Comparison of ENCODE assay signal across 26 cellular contexts in the genomic region with DNA sequence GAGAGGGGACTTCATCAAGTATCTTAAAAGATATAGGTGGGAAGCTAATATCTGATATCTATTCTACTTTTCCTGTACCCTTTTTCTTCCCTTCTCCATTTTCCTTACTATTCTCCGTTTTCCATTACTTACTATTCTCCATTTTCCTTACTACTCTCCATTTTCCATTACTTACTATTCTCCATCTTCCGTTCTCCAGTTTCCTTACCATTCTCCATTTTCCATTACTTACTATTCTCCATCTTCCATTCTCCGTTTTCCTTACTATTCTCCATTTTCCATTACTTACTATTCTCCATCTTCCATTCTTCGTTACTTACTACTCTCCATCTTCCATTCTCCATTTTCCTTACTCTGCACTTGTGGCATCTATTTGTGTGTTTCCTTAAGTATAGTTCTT. TPM values are rescaled to one million over a fixed set of nuclear protein-coding genes. Genes with fewer than 3 reads are reported as not detected.
A peak's percentile ranks its signal among the peaks of the same experiment; 100 is the strongest.
DNase-seq lines count a peak whose midpoint lies in the region; ATAC-seq, FAIRE-seq and TF ChIP-seq lines count a peak whose summit lies in the region.
"Had no signal": no experiment of that assay in that cellular context is flagged by ENCODE, and none has a peak within 500 bp of the region (broad histone marks: within the 10 kb centered on the region; RNA-seq: fewer than 3 reads in every experiment).

No MANE protein-coding gene starts in this region.

- H3K9me3 ChIP-seq in K562 (replicated peaks; ENCODE audit: control insufficient read depth, insufficient read depth, low read depth, low read length) (no peaks in the 10 kb centered on the region), smooth muscle cell (replicated peaks; ENCODE audit: low read depth) (no peaks in the 10 kb centered on the region)
- H3K9me3 ChIP-seq: A549, Caco-2 had no signal

- FAIRE-seq in K562 (lab: Jason Lieb, UNC) = no peak
- FAIRE-seq: A549, D721Med, GM12878, GM12892, GM18507 had no signal

- intact Hi-C loops in K562 (cut with micrococcal nuclease) (no loop called here), natural killer cell (cut with micrococcal nuclease) (no loop called here)

- peaks cover 4% of the 10 kb centered on the region for H3K9me3 Mint-ChIP-seq in glutamatergic neuron (ENCODE audit: unreplicated experiment)
- no peaks in the 10 kb centered on the region for H3K9me3 Mint-ChIP-seq in natural killer cell
- H3K9me3 Mint-ChIP-seq: CD8-positive, alpha-beta T cell had no signal

- H3K4me1 ChIP-seq in K562 (replicated peaks in 1 of 2; ENCODE audit: control insufficient read depth in 2 of 2, insufficient read depth in 2 of 2, low read length in 2 of 2) (no peaks in the 10 kb centered on the region), smooth muscle cell (ENCODE audit: low read depth) (no peaks in the 10 kb centered on the region)
- H3K4me1 ChIP-seq: A549, Caco-2 had no signal

- H3K9ac ChIP-seq in K562 (ENCODE audit: insufficient read depth in 1 of 2, low read depth in 2 of 2, low read length in 2 of 2) (no peak overlapping the region), smooth muscle cell (ENCODE audit: low read depth) (no peak overlapping the region)
- H3K9ac ChIP-seq: BLaER1 treated with 17β-estradiol and CSF1 and Interleukin-3, amounts not matched to agents 10 nM and 100 nM had no signal

- POLR2A ChIA-PET in K562 (lab: Yijun Ruan, JAX) = no interaction called here

- TF ChIP-seq EP300 in K562 (IDR thresholded peaks at IDR 0.05; ENCODE audit: low read length) = no peak

- no peaks in the 10 kb centered on the region for H3F3A ChIP-seq in smooth muscle cell (ENCODE audit: low read depth)

- H3K4me3 Mint-ChIP-seq in glutamatergic neuron (ENCODE audit: unreplicated experiment) (no peak overlapping the region), natural killer cell (no peak overlapping the region)
- H3K4me3 Mint-ChIP-seq: B cell; CD4-positive, alpha-beta T cell; CD8-positive, alpha-beta T cell had no signal

- H3K4me3 ChIP-seq in K562 (no peak overlapping the region), smooth muscle cell (no peak overlapping the region)
- H3K4me3 ChIP-seq: A549; BLaER1 treated with 17β-estradiol and CSF1 and Interleukin-3, amounts not matched to agents 10 nM and 100 nM; GM12878 had no signal

- peak overlapping the region; percentile 13 for H3K27ac Mint-ChIP-seq in glutamatergic neuron (ENCODE audit: unreplicated experiment)
- H3K27ac Mint-ChIP-seq in natural killer cell = no peak overlapping the region
- H3K27ac Mint-ChIP-seq: B cell; CD4-positive, alpha-beta T cell; CD8-positive, alpha-beta T cell had no signal

- TF ChIP-seq CTCF in K562 (IDR thresholded peaks at IDR 0.05 in 2 of 3, conservative IDR thresholded peaks at IDR 0.05 in 1 of 3; ENCODE audit: insufficient read depth in 2 of 3, low read depth in 1 of 3, low read length in 3 of 3) (no peak), glutamatergic neuron (IDR thresholded peaks at IDR 0.05; ENCODE audit: partially characterized antibody, unreplicated experiment) (no peak), smooth muscle cell (IDR thresholded peaks at IDR 0.05; ENCODE audit: borderline replicate concordance, insufficient read depth, poor library complexity, severe bottlenecking) (no peak), natural killer cell (IDR thresholded peaks at IDR 0.05) (no peak)

- H3K27ac ChIP-seq in K562 (ENCODE audit: extremely low read depth, low read depth, low read length) = no peak overlapping the region
- H3K27ac ChIP-seq in smooth muscle cell (ENCODE audit: low read depth) = peak overlapping the region; percentile 33
- H3K27ac ChIP-seq: 22Rv1, A549, C4-2B had no signal

- no peak for TF ChIP-seq RAD21 in K562 (CRISPR knock-in tag; conservative IDR thresholded peaks at IDR 0.05 in 1 of 2, IDR thresholded peaks at IDR 0.05 in 1 of 2)

- BruUV-seq in K562 (replicated peaks; lab: Mats Ljungman, UMichigan) = no TSS peak

- no peaks in the 10 kb centered on the region for H3K9me1 ChIP-seq in K562 (ENCODE audit: control insufficient read depth, insufficient read depth, low read length)

- in situ Hi-C loops in K562 (cut with MboI) = no loop called here
- in situ Hi-C loops in G401 (cut with HindIII; ENCODE audit: low sequenced_read_pairs) = no loop called here

- no peak for TF ChIP-seq POLR2A in K562 (conservative IDR thresholded peaks at IDR 0.05)

- H3K36me3 ChIP-seq in K562 (ENCODE audit: control insufficient read depth, insufficient read depth, low read length) (no peaks in the 10 kb centered on the region), smooth muscle cell (ENCODE audit: low read depth) (no peaks in the 10 kb centered on the region)
- H3K36me3 ChIP-seq: BLaER1 treated with 17β-estradiol and CSF1 and Interleukin-3, amounts not matched to agents 10 nM and 100 nM had no signal

- H2AFZ ChIP-seq in K562 (ENCODE audit: low read depth, low read length) (no peak overlapping the region), smooth muscle cell (ENCODE audit: low read depth) (no peak overlapping the region)

- no peaks in the 10 kb centered on the region for H3K27me3 ChIP-seq in K562 (ENCODE audit: control insufficient read depth in 2 of 2, insufficient read depth in 2 of 2, low read length in 2 of 2)
- H3K27me3 ChIP-seq in smooth muscle cell (ENCODE audit: low read depth) = no peaks in the 10 kb centered on the region

- no peaks in the 10 kb centered on the region for H3K4me1 Mint-ChIP-seq in glutamatergic neuron (ENCODE audit: low read depth, unreplicated experiment)
- no peaks in the 10 kb centered on the region for H3K4me1 Mint-ChIP-seq in natural killer cell
- H3K4me1 Mint-ChIP-seq: B cell had no signal

- no peaks in the 10 kb centered on the region for H4K20me1 ChIP-seq in K562 (replicated peaks; ENCODE audit: control insufficient read depth, insufficient read depth, low read length)
- H4K20me1 ChIP-seq in smooth muscle cell (ENCODE audit: low read depth) = no peaks in the 10 kb centered on the region
- H4K20me1 ChIP-seq: BLaER1 treated with 17β-estradiol and CSF1 and Interleukin-3, amounts not matched to agents 10 nM and 100 nM had no signal

- ATAC-seq in K562 (no peak), natural killer cell (no peak)
- ATAC-seq: A549; CD8-positive, alpha-beta T cell; GM12878 had no signal

- H3K27me3 Mint-ChIP-seq in glutamatergic neuron (ENCODE audit: unreplicated experiment) (no peaks in the 10 kb centered on the region), natural killer cell (ENCODE audit: low read depth in 2 of 2) (peaks cover 0 to 5% of the 10 kb centered on the region in 2 donors)

- no peak overlapping the region for H3K4me2 ChIP-seq in K562 (ENCODE audit: insufficient read depth, low read length)
- no peak overlapping the region for H3K4me2 ChIP-seq in smooth muscle cell
- H3K4me2 ChIP-seq: A549 had no signal

- 1% methylated on average over 4 of the region's 4 CpGs for WGBS in K562 (ENCODE audit: insufficient coverage, low coverage, missing lambda C conversion rate)
- WGBS in smooth muscle cell (ENCODE audit: low lambda C conversion rate) = 99% methylated on average over 4 of the region's 4 CpGs

- CTCF ChIA-PET in K562 (lab: Yijun Ruan, JAX; ENCODE audit: low intra/inter-chr PET ratio) = no interaction called here

- H3K36me3 Mint-ChIP-seq in glutamatergic neuron (ENCODE audit: unreplicated experiment) (peaks cover 14% of the 10 kb centered on the region), natural killer cell (no peaks in the 10 kb centered on the region)
- H3K36me3 Mint-ChIP-seq: CD8-positive, alpha-beta T cell had no signal

- H3K79me2 ChIP-seq in K562 (ENCODE audit: control insufficient read depth, insufficient read depth, low read length) (no peaks in the 10 kb centered on the region), smooth muscle cell (ENCODE audit: low read depth) (no peaks in the 10 kb centered on the region)

- DNase-seq in DMS 273 (lab: John Stamatoyannopoulos, UW; ENCODE audit: unreplicated experiment) = peak; percentile 6
- no peak for DNase-seq in DMS 273 treated with DMSO at 0.1 percent for 48 hours (lab: John Stamatoyannopoulos, UW)
- no peak for DNase-seq in K562 (ENCODE audit: extremely low read depth in 1 of 4, low spot score in 3 of 4)
- no peak for DNase-seq in glutamatergic neuron
- DNase-seq in smooth muscle cell (lab: John Stamatoyannopoulos, UW; ENCODE audit: unreplicated experiment) = no peak
- DNase-seq in G401 (ENCODE audit: low spot score) = no peak
- no peak for DNase-seq in activated effector memory CD4-positive, alpha-beta T cell treated with anti-CD3 and anti-CD28 coated beads, Interleukin-2, amount 50 U/mL, for 16 hours
- no peak for DNase-seq in natural killer cell
- DNase-seq: AML-193; Caco-2; Calu3; CD4-positive, alpha-beta T cell; CD8-positive, alpha-beta T cell; DMS79 treated with DMSO at 0.1 percent for 48 hours; GDM1 had no signal

RNA-seq across cellular contexts. Expression of gene STEAP4, which starts 39.3 kb away (rescaled TPM):
- total RNA-seq in K562 (2011; cell fraction: chromatin; rRNA removed; ENCODE audit: low replicate concordance) = not detected in 2 replicates
- not detected in 2 replicates for total RNA-seq in K562 (2011; cell fraction: nucleolus; rRNA removed)
- total RNA-seq in K562 (2011; cell fraction: nucleoplasm; rRNA removed) = not detected in 2 replicates
- total RNA-seq in K562 (2014; rRNA removed) (not detected in 2 replicates), K562 (2014; rRNA removed; fragmentation: Illumina TruSeq; extraction: Trizol) (not detected in 2 replicates), K562 (2015; rRNA removed; fragmentation: Illumina TruSeq; extraction: Trizol) (not detected in 2 replicates), K562 (2021) (0.07 and 0.11 TPM in 2 replicates), glutamatergic neuron (ENCODE audit: unreplicated experiment) (not detected), smooth muscle cell (0.18 and 0.54 TPM in 2 replicates), natural killer cell (1 to 10 TPM in 1 of 3 donors, under 1 TPM in 1, not detected in 1; 0.18 to 3.0 TPM)
- polyA plus RNA-seq in K562 (2011; rRNA removed) (not detected in 2 replicates), K562 (2014; fragmentation: Illumina TruSeq; extraction: Trizol) (not detected in 2 replicates), K562 (2014; fragmentation: Nextera tagmentation; extraction: Ambion mirVana) (not detected), K562 (2014; rRNA removed) (not detected in 2 replicates), smooth muscle cell (0.08 TPM in 1 of 2 replicates, not detected in the other)
- polyA plus RNA-seq in K562 (2011; cell fraction: cytosol; rRNA removed) = not detected in 2 replicates
- not detected in 2 replicates for polyA plus RNA-seq in K562 (2011; cell fraction: nucleus; rRNA removed)
- not detected in 2 replicates for polyA plus RNA-seq in K562 (2012)
- polyA minus RNA-seq in K562 (2011; rRNA and poly(A)+ RNA removed) = not detected in 2 replicates
- not detected in 2 replicates for polyA minus RNA-seq in K562 (2011; cell fraction: cytosol; rRNA and poly(A)+ RNA removed)
- polyA minus RNA-seq in K562 (2011; cell fraction: nucleus; rRNA and poly(A)+ RNA removed) = not detected in 2 replicates
- not detected in 2 replicates for total RNA-seq in G401 (2014; rRNA removed; shearing (Covaris generic))
- total RNA-seq: A172; B cell; Caco-2; CD4-positive, alpha-beta T cell; CD8-positive, alpha-beta T cell had no signal
- polyA plus RNA-seq: A549, BJ, GM12878 had no signal

RNA-seq across cellular contexts. Expression of gene SRI, which starts 47.6 kb away (rescaled TPM):
- total RNA-seq in K562 (2011; cell fraction: chromatin; rRNA removed; ENCODE audit: low replicate concordance) = 20.6 and 48.3 TPM in 2 replicates
- total RNA-seq in K562 (2011; cell fraction: nucleolus; rRNA removed) = 20.0 and 20.3 TPM in 2 replicates
- total RNA-seq in K562 (2011; cell fraction: nucleoplasm; rRNA removed) = 30.4 and 46.4 TPM in 2 replicates
- total RNA-seq in K562 (2014; rRNA removed) (45.8 and 56.4 TPM in 2 replicates), K562 (2014; rRNA removed; fragmentation: Illumina TruSeq; extraction: Trizol) (144 and 160 TPM in 2 replicates), K562 (2015; rRNA removed; fragmentation: Illumina TruSeq; extraction: Trizol) (119 and 120 TPM in 2 replicates), K562 (2021) (119 and 122 TPM in 2 replicates), glutamatergic neuron (ENCODE audit: unreplicated experiment) (179 TPM), smooth muscle cell (63.1 and 75.2 TPM in 2 replicates), natural killer cell (10 to 100 TPM; 67.9 to 75.0 (median 68.6) TPM)
- polyA plus RNA-seq in K562 (2011; rRNA removed) (98.7 and 158 TPM in 2 replicates), K562 (2014; fragmentation: Illumina TruSeq; extraction: Trizol) (135 and 156 TPM in 2 replicates), K562 (2014; fragmentation: Nextera tagmentation; extraction: Ambion mirVana) (100 to 1,000 TPM in 1 of 2 experiments, 10 to 100 TPM in 1; 68.3 to 111 TPM), K562 (2014; rRNA removed) (110 and 113 TPM in 2 replicates), smooth muscle cell (167 and 175 TPM in 2 replicates)
- 43.4 and 74.5 TPM in 2 replicates for polyA plus RNA-seq in K562 (2011; cell fraction: cytosol; rRNA removed)
- 48.0 and 68.7 TPM in 2 replicates for polyA plus RNA-seq in K562 (2011; cell fraction: nucleus; rRNA removed)
- polyA plus RNA-seq in K562 (2012) = 150 and 151 TPM in 2 replicates
- 65.9 and 73.3 TPM in 2 replicates for polyA minus RNA-seq in K562 (2011; rRNA and poly(A)+ RNA removed)
- polyA minus RNA-seq in K562 (2011; cell fraction: cytosol; rRNA and poly(A)+ RNA removed) = 30.9 and 43.7 TPM in 2 replicates
- 16.8 and 29.3 TPM in 2 replicates for polyA minus RNA-seq in K562 (2011; cell fraction: nucleus; rRNA and poly(A)+ RNA removed)
- 84.2 and 113 TPM in 2 replicates for total RNA-seq in G401 (2014; rRNA removed; shearing (Covaris generic))
